ENCODE assay signal across 21 cellular contexts in genomic region chr5:169706070-169706469, GRCh38.
DNase-seq lines count a peak whose midpoint lies in the region; ATAC-seq and TF ChIP-seq lines count a peak whose summit lies in the region.
"Had no signal": no experiment of that assay in that cellular context is flagged by ENCODE, and none has a peak within 500 bp of the region (broad histone marks: within the 10 kb centered on the region; RNA-seq: fewer than 3 reads in every experiment).

No MANE protein-coding gene starts in this region.

- no peaks in the 10 kb centered on the region for H3K27me3 Mint-ChIP-seq in MCF 10A (ENCODE audit: insufficient read depth, unreplicated experiment)
- no peaks in the 10 kb centered on the region for H3K27me3 Mint-ChIP-seq in stimulated activated memory B cell treated with anti-CD40 and anti-IgM and Interleukin-4, amounts not matched to agents 10 μg/mL and 1 μg/mL and 100 μg/mL, for 72 hours
- H3K27me3 Mint-ChIP-seq: activated CD4-positive, alpha-beta T cell treated with anti-CD3 and anti-CD28 coated beads, Interleukin-2, amount 10 ng/mL, durations not matched to agents 7 days and 5 days; naive thymus-derived CD4-positive, alpha-beta T cell had no signal

- H2BK20ac ChIP-seq in IMR-90 (ENCODE audit: low read depth, low read length) = peak overlapping the region; percentile 81; the same call in 1 of the 2 replicates

- no peak overlapping the region for H2AK9ac ChIP-seq in IMR-90 (replicated peaks; ENCODE audit: low read depth, low read length, poor library complexity)

- TF ChIP-seq POLR2A in IMR-90 (IDR thresholded peaks at IDR 0.05; ENCODE audit: low read depth, low read length) (no peak), prostate gland (IDR thresholded peaks at IDR 0.05) (no peak), thyroid gland (IDR thresholded peaks at IDR 0.05) (no peak)

- peak overlapping the region; percentile 11 for H2BK5ac ChIP-seq in IMR-90 (ENCODE audit: low read depth, low read length, poor library complexity, severe bottlenecking)

- no peak overlapping the region for H3K56ac ChIP-seq in IMR-90 (ENCODE audit: extremely low read depth, insufficient read depth, low read length)

- H2BK15ac ChIP-seq in IMR-90 (ENCODE audit: low read depth, low read length) = peak overlapping the region; percentile 67; the same call in 2 of the 3 replicates

- H2AK5ac ChIP-seq in IMR-90 (ENCODE audit: low read depth, low read length) = peak overlapping the region; percentile 78

- H3K4ac ChIP-seq in IMR-90 (ENCODE audit: low read depth, low read length) = peak overlapping the region; percentile 53

- no peaks in the 10 kb centered on the region for H3K36me3 Mint-ChIP-seq in MCF 10A (ENCODE audit: insufficient read depth, unreplicated experiment)
- H3K36me3 Mint-ChIP-seq in stimulated activated memory B cell treated with anti-CD40 and anti-IgM and Interleukin-4, amounts not matched to agents 10 μg/mL and 1 μg/mL and 100 μg/mL, for 72 hours = peaks cover 71% of the 10 kb centered on the region

- dilution Hi-C loops in mammary epithelial cell (cut with HindIII; ENCODE audit: low sequenced_read_pairs) (no loop called here), IMR-90 (cut with HindIII; ENCODE audit: low sequenced_read_pairs, unreplicated experiment) (no loop called here)

- no peak overlapping the region for H2AFZ ChIP-seq in mammary epithelial cell (ENCODE audit: low read depth, low read length)
- H2AFZ ChIP-seq in IMR-90 (replicated peaks; ENCODE audit: low read length, poor library complexity) = peak overlapping the region; percentile 23
- H2AFZ ChIP-seq: parathyroid adenoma had no signal

- POLR2A ChIA-PET in MCF 10A (lab: Yijun Ruan, JAX) (interaction anchor here (1.5 kb wide), 1 partner anchor 11 kb away, joined by 5 read pairs; no protein-coding TSS in a partner anchor), IMR-90 (lab: Charles Lee; ENCODE audit: unreplicated experiment) (no interaction called here)

- DNase-seq in MCF 10A (ENCODE audit: unreplicated experiment) (no peak), mammary epithelial cell (no peak), IMR-90 (no peak), amniotic epithelial cell (ENCODE audit: low read depth) (peak; percentile 75), prostate gland (ENCODE audit: low spot score) (no peak), NCI-H128 (lab: John Stamatoyannopoulos, UW; ENCODE audit: unreplicated experiment) (no peak), thyroid gland (no peak)
- DNase-seq: activated CD4-positive, alpha-beta T cell treated with anti-CD3 and anti-CD28 coated beads, Interleukin-2, amount 10 ng/mL, durations not matched to agents 7 days and 5 days; BE2C; cortex of kidney; foreskin keratinocyte; kidney; naive thymus-derived CD4-positive, alpha-beta T cell; NCI-H1436; NCI-H2171; NCI-H748 treated with DMSO at 0.1 percent for 48 hours; trophoblast cell had no signal

- peak overlapping the region; percentile 81 for H3K14ac ChIP-seq in IMR-90 (replicated peaks; ENCODE audit: low read depth, low read length)

- H3K27me3 ChIP-seq in mammary epithelial cell (ENCODE audit: insufficient read depth, low read length) = no peaks in the 10 kb centered on the region
- no peaks in the 10 kb centered on the region for H3K27me3 ChIP-seq in IMR-90 (ENCODE audit: control insufficient read depth, insufficient read depth, low read length)
- peaks cover 3% of the 10 kb centered on the region for H3K27me3 ChIP-seq in prostate gland (replicated peaks; ENCODE audit: insufficient read depth)
- no peaks in the 10 kb centered on the region for H3K27me3 ChIP-seq in thyroid gland
- H3K27me3 ChIP-seq: BE2C, foreskin keratinocyte, SJSA1 had no signal

- peaks cover 22% of the 10 kb centered on the region for H3K4me1 Mint-ChIP-seq in MCF 10A (ENCODE audit: insufficient read depth, unreplicated experiment)
- peaks cover 54% of the 10 kb centered on the region for H3K4me1 Mint-ChIP-seq in stimulated activated memory B cell treated with anti-CD40 and anti-IgM and Interleukin-4, amounts not matched to agents 10 μg/mL and 1 μg/mL and 100 μg/mL, for 72 hours

- H3K18ac ChIP-seq in IMR-90 (ENCODE audit: low read depth, low read length) = peak overlapping the region; percentile 36; the same call in 1 of the 2 replicates

- TF ChIP-seq RAD21 in IMR-90 (IDR thresholded peaks at IDR 0.05; ENCODE audit: low read length) = no peak

- H4K8ac ChIP-seq in IMR-90 (ENCODE audit: low read depth in 2 of 2, low read length in 2 of 2) = peak overlapping the region; percentile 64 to 71; a peak in 3 of 4 replicates

- H3K9ac ChIP-seq in mammary epithelial cell (ENCODE audit: insufficient read depth, low read length) = no peak overlapping the region
- no peak overlapping the region for H3K9ac ChIP-seq in IMR-90 (ENCODE audit: low read depth, low read length)
- H3K9ac ChIP-seq: parathyroid adenoma had no signal

- in situ Hi-C loops in mammary epithelial cell (cut with MboI; ENCODE audit: low sequenced_read_pairs in 2 of 2) = no loop called here
- in situ Hi-C loops in IMR-90 (cut with MboI; ENCODE audit: low sequenced_read_pairs) = no loop called here

- H3K4me3 ChIP-seq in mammary epithelial cell (replicated peaks in 1 of 3; ENCODE audit: insufficient read depth in 1 of 3, low read depth in 2 of 3, low read length in 3 of 3) = no peak overlapping the region
- H3K4me3 ChIP-seq in IMR-90 (ENCODE audit: insufficient read depth, low read depth, low read length) = no peak overlapping the region
- no peak overlapping the region for H3K4me3 ChIP-seq in prostate gland
- H3K4me3 ChIP-seq in thyroid gland (replicated peaks in 1 of 3) = no peak overlapping the region
- H3K4me3 ChIP-seq: SJSA1 had no signal

- H3K27ac ChIP-seq in mammary epithelial cell (ENCODE audit: insufficient read depth, low read depth, low read length) = no peak overlapping the region
- H3K27ac ChIP-seq in IMR-90 (ENCODE audit: insufficient read depth, low read length) = peak overlapping the region; percentile 35
- H3K27ac ChIP-seq in prostate gland = no peak overlapping the region
- peak overlapping the region in 1 of 3 donors; percentile 49 for H3K27ac ChIP-seq in thyroid gland
- H3K27ac ChIP-seq: foreskin keratinocyte, parathyroid adenoma had no signal

- H3K9me3 ChIP-seq in mammary epithelial cell (replicated peaks; ENCODE audit: insufficient read depth, low read length) (no peaks in the 10 kb centered on the region), IMR-90 (ENCODE audit: control insufficient read depth, insufficient read depth, low read length) (no peaks in the 10 kb centered on the region), prostate gland (no peaks in the 10 kb centered on the region), thyroid gland (no peaks in the 10 kb centered on the region)
- H3K9me3 ChIP-seq: BE2C, SJSA1 had no signal

- H2BK120ac ChIP-seq in IMR-90 (ENCODE audit: low read depth, low read length) = peak overlapping the region; percentile 90

- no peaks in the 10 kb centered on the region; a peak in 1 of 4 replicates for H3K79me1 ChIP-seq in IMR-90 (ENCODE audit: low read depth in 1 of 2, low read length in 2 of 2)

- peak overlapping the region; percentile 35 for H4K5ac ChIP-seq in IMR-90 (ENCODE audit: low read depth, low read length)

- H4K20me1 ChIP-seq in mammary epithelial cell (ENCODE audit: insufficient read depth, low read length) (no peaks in the 10 kb centered on the region), IMR-90 (ENCODE audit: insufficient read depth, low read length) (no peaks in the 10 kb centered on the region)

- no peak overlapping the region for H3K23ac ChIP-seq in IMR-90 (ENCODE audit: low read depth, low read length)

- no peaks in the 10 kb centered on the region for H3K79me2 ChIP-seq in mammary epithelial cell (ENCODE audit: insufficient read depth, low read length)
- H3K79me2 ChIP-seq: parathyroid adenoma had no signal

- H3K4me2 ChIP-seq in mammary epithelial cell (ENCODE audit: insufficient read depth, low read depth, low read length) (no peak overlapping the region), IMR-90 (ENCODE audit: low read depth, low read length) (no peak overlapping the region)

- 96% methylated on average over 1 of the region's 1 CpG for WGBS in mammary epithelial cell (ENCODE audit: low coverage, missing lambda C conversion rate)
- no CpG with 5 or more reads among the region's 1 CpG for WGBS in IMR-90 (ENCODE audit: extremely low coverage in 2 of 2, insufficient read length in 1 of 2), 2 experiments
- WGBS in prostate gland = 59% methylated on average over 1 of the region's 1 CpG
- 97 to 100% methylated on average over 1 of the region's 1 CpG for WGBS in thyroid gland, 2 donors

- BruUV-seq in MCF 10A (replicated peaks; lab: Mats Ljungman, UMichigan) = no TSS peak
- BruUV-seq in mammary epithelial cell (replicated peaks; lab: Mats Ljungman, UMichigan) = no TSS peak
- no TSS peak for BruUV-seq in IMR-90 (replicated peaks; lab: Mats Ljungman, UMichigan)

- no peak overlapping the region for H3K4me3 Mint-ChIP-seq in MCF 10A (ENCODE audit: unreplicated experiment)
- H3K4me3 Mint-ChIP-seq in stimulated activated memory B cell treated with anti-CD40 and anti-IgM and Interleukin-4, amounts not matched to agents 10 μg/mL and 1 μg/mL and 100 μg/mL, for 72 hours = no peak overlapping the region
- H3K4me3 Mint-ChIP-seq: activated CD4-positive, alpha-beta T cell treated with anti-CD3 and anti-CD28 coated beads, Interleukin-2, amount 10 ng/mL, durations not matched to agents 7 days and 5 days; naive thymus-derived CD4-positive, alpha-beta T cell had no signal

- peak overlapping the region; percentile 24 for H3K27ac Mint-ChIP-seq in MCF 10A (ENCODE audit: low read depth, unreplicated experiment)
- H3K27ac Mint-ChIP-seq in stimulated activated memory B cell treated with anti-CD40 and anti-IgM and Interleukin-4, amounts not matched to agents 10 μg/mL and 1 μg/mL and 100 μg/mL, for 72 hours = peak overlapping the region; percentile 66
- H3K27ac Mint-ChIP-seq: activated CD4-positive, alpha-beta T cell treated with anti-CD3 and anti-CD28 coated beads, Interleukin-2, amount 10 ng/mL, durations not matched to agents 7 days and 5 days had no signal

- H3K4me1 ChIP-seq in mammary epithelial cell (ENCODE audit: insufficient read depth, low read length) = no peaks in the 10 kb centered on the region
- H3K4me1 ChIP-seq in IMR-90 (ENCODE audit: control insufficient read depth, insufficient read depth, low read length) = peaks cover 22% of the 10 kb centered on the region
- no peaks in the 10 kb centered on the region for H3K4me1 ChIP-seq in prostate gland (replicated peaks)
- peaks cover 13 to 39% of the 10 kb centered on the region in 2 donors for H3K4me1 ChIP-seq in thyroid gland
- H3K4me1 ChIP-seq: BE2C, parathyroid adenoma had no signal

- peaks cover 18% of the 10 kb centered on the region for H3K9me1 ChIP-seq in IMR-90 (ENCODE audit: insufficient read depth, low read length)

- peak overlapping the region; percentile 69 for H4K91ac ChIP-seq in IMR-90 (ENCODE audit: insufficient read depth, low read depth, low read length)

- no peaks in the 10 kb centered on the region for H3K9me3 Mint-ChIP-seq in MCF 10A (ENCODE audit: unreplicated experiment)
- H3K9me3 Mint-ChIP-seq in stimulated activated memory B cell treated with anti-CD40 and anti-IgM and Interleukin-4, amounts not matched to agents 10 μg/mL and 1 μg/mL and 100 μg/mL, for 72 hours = no peaks in the 10 kb centered on the region
- H3K9me3 Mint-ChIP-seq: activated CD4-positive, alpha-beta T cell treated with anti-CD3 and anti-CD28 coated beads, Interleukin-2, amount 10 ng/mL, durations not matched to agents 7 days and 5 days; naive thymus-derived CD4-positive, alpha-beta T cell had no signal

- intact Hi-C loops in MCF 10A (cut with micrococcal nuclease) = no loop called here
- intact Hi-C loops in mammary epithelial cell (cut with micrococcal nuclease) = loop anchor here (10.0 kb wide), 1 partner anchor 479 kb away; no protein-coding TSS in a partner anchor
- intact Hi-C loops in IMR-90 (cut with micrococcal nuclease) = loop anchor here (10.0 kb wide), 1 partner anchor 721 kb away; no protein-coding TSS in a partner anchor
- intact Hi-C loops in prostate gland (cut with DNase I) = no loop called here
- intact Hi-C loops in thyroid gland (cut with DNase I) = no loop called here

- TF ChIP-seq CTCF in MCF 10A (IDR thresholded peaks at IDR 0.05; ENCODE audit: unreplicated experiment) (no peak), mammary epithelial cell (conservative IDR thresholded peaks at IDR 0.05 in 1 of 2, IDR thresholded peaks at IDR 0.05 in 1 of 2; ENCODE audit: extremely low read depth in 1 of 2, insufficient read depth in 1 of 2, low read depth in 1 of 2, low read length in 2 of 2) (no peak), IMR-90 (conservative IDR thresholded peaks at IDR 0.05; ENCODE audit: low read depth, low read length) (no peak), prostate gland (IDR thresholded peaks at IDR 0.05) (no peak), thyroid gland (IDR thresholded peaks at IDR 0.05) (no peak)

- H3K36me3 ChIP-seq in mammary epithelial cell (ENCODE audit: insufficient read depth, low read length) (no peaks in the 10 kb centered on the region), IMR-90 (ENCODE audit: control insufficient read depth, insufficient read depth, low read length) (no peaks in the 10 kb centered on the region), prostate gland (no peaks in the 10 kb centered on the region), thyroid gland (no peaks in the 10 kb centered on the region)
- H3K36me3 ChIP-seq: BE2C, SJSA1 had no signal

- no peak for ATAC-seq in IMR-90 (ENCODE audit: low read depth)
- no peak for ATAC-seq in stimulated activated memory B cell treated with anti-CD40 and anti-IgM and Interleukin-4, amounts not matched to agents 10 μg/mL and 1 μg/mL and 100 μg/mL, for 72 hours
- ATAC-seq: foreskin keratinocyte; naive thymus-derived CD4-positive, alpha-beta T cell; sciatic nerve had no signal

- CTCF ChIA-PET in MCF 10A (lab: Yijun Ruan, JAX) = interaction anchor here (0.5 to 1.5 kb wide), 7 partner anchors 9 to 510 kb away, joined by 3 to 5 read pairs (median 3); no protein-coding TSS in a partner anchor
- CTCF ChIA-PET in mammary epithelial cell (lab: Charles Lee; ENCODE audit: low non-redundant PET) = no interaction called here
- CTCF ChIA-PET in IMR-90 (lab: Yijun Ruan, JAX) = interaction anchor here (1.2 to 2.8 kb wide), 3 partner anchors 9 to 274 kb away, joined by 3 to 25 read pairs (median 4); partner anchors contain the start of gene INSYN2B

Comparison
In these comparisons a context has a peak if more than half of its experiments do, and no peak if none do; other contexts are left out.
1. intact Hi-C loops: an anchor here in mammary epithelial cell (10.0 kb wide) and IMR-90 (10.0 kb wide); none called in MCF 10A, prostate gland and thyroid gland.